In genomic region chr7:31134246-31135188, GRCh38 we compare ENCODE assay signal across 8 cellular contexts.
DNase-seq lines count a peak whose midpoint lies in the region; ATAC-seq and TF ChIP-seq lines count a peak whose summit lies in the region.

No MANE protein-coding gene starts in this region.

- H3K4me2 ChIP-seq in OCI-LY1 (ENCODE audit: low read length), result no peak overlapping the region

- no peaks in the 10 kb centered on the region for H3F3A ChIP-seq in OCI-LY1 (ENCODE audit: insufficient read depth, low read length)

- WGBS in ovary, 3 donors, result 42 to 46% (median 44%) methylated on average over 31 of the region's 31 CpGs
- WGBS in aorta, 2 donors, result 48 to 49% methylated on average over 31 of the region's 31 CpGs

- no peaks in the 10 kb centered on the region for H3K36me3 ChIP-seq in OCI-LY1 (ENCODE audit: insufficient read depth, low read length)
- no peaks in the 10 kb centered on the region for H3K36me3 ChIP-seq in ovary
- H3K36me3 ChIP-seq in aorta (ENCODE audit: control insufficient read depth in 1 of 2, insufficient read depth in 2 of 2, low read length in 1 of 2), result no peaks in the 10 kb centered on the region

- no peaks in the 10 kb centered on the region for H3K9me3 ChIP-seq in OCI-LY1 (ENCODE audit: low read length)
- H3K9me3 ChIP-seq in ovary, result no peaks in the 10 kb centered on the region
- H3K9me3 ChIP-seq in aorta (ENCODE audit: control insufficient read depth, low read length), result no peaks in the 10 kb centered on the region

- H3K4me3 ChIP-seq in OCI-LY1 (ENCODE audit: low read depth, low read length, poor library complexity, severe bottlenecking) (no peak overlapping the region), ovary (no peak overlapping the region), aorta (ENCODE audit: low read length in 2 of 2) (no peak overlapping the region)

- no peak for TF ChIP-seq EP300 in ovary (IDR thresholded peaks at IDR 0.05)

- TF ChIP-seq CTCF in OCI-LY1 (IDR thresholded peaks at IDR 0.05; ENCODE audit: low read length) (peak; percentile 85), ovary (IDR thresholded peaks at IDR 0.05) (peak; percentile 30 to 46 (median 39))

- H4K20me1 ChIP-seq in OCI-LY1 (ENCODE audit: insufficient read depth, low read length), result no peaks in the 10 kb centered on the region

- H3K9me2 ChIP-seq in OCI-LY1 (ENCODE audit: low read depth, low read length), result no peaks in the 10 kb centered on the region

- H3K27ac ChIP-seq in OCI-LY1 (ENCODE audit: low read depth, low read length, poor library complexity, severe bottlenecking) (no peak overlapping the region), ovary (peak overlapping the region in 1 of 2 donors; percentile 7), aorta (ENCODE audit: low read depth in 1 of 2, low read length in 2 of 2) (no peak overlapping the region)

- H3K27me3 ChIP-seq in OCI-LY1 (ENCODE audit: insufficient read depth, low read length), result no peaks in the 10 kb centered on the region
- H3K27me3 ChIP-seq in ovary, result no peaks in the 10 kb centered on the region
- H3K27me3 ChIP-seq in aorta (ENCODE audit: control insufficient read depth in 1 of 2, insufficient read depth in 2 of 2, low read length in 1 of 2), result no peaks in the 10 kb centered on the region

- ATAC-seq in GM21528 (IDR thresholded peaks at IDR 0.05; ENCODE audit: low FRiP score, unreplicated experiment) (peak; percentile 97), aorta (ENCODE audit: low FRiP score) (peak; percentile 85)

- DNase-seq in Daoy (ENCODE audit: low read depth) (peak; percentile 91), HuH-7 (ENCODE audit: low spot score) (peak; percentile 74), germinal center (ENCODE audit: low spot score) (peak; percentile 65), ovary (peak; percentile 62 to 75 (median 68)), aorta (peak; percentile 64 to 85)
- peak; percentile 56 to 62 for DNase-seq in activated T-cell treated with anti-CD3 and anti-CD28 coated beads, Interleukin-2, amount 50 U/mL, for 48 hours

- no peak overlapping the region for H2AFZ ChIP-seq in OCI-LY1 (ENCODE audit: low read length)

- no peak for TF ChIP-seq POLR2A in ovary (IDR thresholded peaks at IDR 0.05)

- no peaks in the 10 kb centered on the region for H3K79me2 ChIP-seq in OCI-LY1 (ENCODE audit: insufficient read depth, low read length)

- intact Hi-C loops in ovary (cut with DNase I), result loop anchor here in 2 of 4 donors (1.0 to 10.0 kb wide), 4 partner anchors 33 to 610 kb away; no protein-coding TSS in a partner anchor
- intact Hi-C loops in aorta (cut with DNase I), result loop anchor here (2.0 to 5.0 kb wide), 3 partner anchors 498 to 603 kb away; no protein-coding TSS in a partner anchor

- no peak overlapping the region for H3K9ac ChIP-seq in OCI-LY1 (ENCODE audit: low read length)

- H3K4me1 ChIP-seq in OCI-LY1 (ENCODE audit: insufficient read depth, low read length, severe bottlenecking) (no peaks in the 10 kb centered on the region), ovary (ENCODE audit: insufficient read depth) (peaks cover 2% of the 10 kb centered on the region), aorta (ENCODE audit: control insufficient read depth in 1 of 2, insufficient read depth in 2 of 2, low read length in 2 of 2) (no peaks in the 10 kb centered on the region)
